In genomic region chr13:46751811-46752635, GRCh38 we compare ENCODE assay signal across 8 cellular contexts. TPM values are rescaled to one million over a fixed set of nuclear protein-coding genes. Genes with fewer than 3 reads are reported as not detected.
DNase-seq lines count a peak whose midpoint lies in the region; ATAC-seq and TF ChIP-seq lines count a peak whose summit lies in the region.

No MANE protein-coding gene starts in this region.

- peak; percentile 57 for ATAC-seq in Right ventricle myocardium inferior
- ATAC-seq in HG03135 (IDR thresholded peaks at IDR 0.05; ENCODE audit: unreplicated experiment), result peak; percentile 82

- H3K27me3 ChIP-seq in right atrium auricular region, result no peaks in the 10 kb centered on the region

- no peak overlapping the region for H3K4me3 ChIP-seq in right atrium auricular region

- H3K36me3 Mint-ChIP-seq in T-helper 2 cell treated with Interferon-gamma antibody and Interleukin-4, amounts not matched to agents 5 μg/mL and 100 μg/mL, for 36 hours (ENCODE audit: low read depth), result peaks cover 48% of the 10 kb centered on the region

- H3K36me3 ChIP-seq in right atrium auricular region, result peaks cover 20% of the 10 kb centered on the region

- H3K4me3 Mint-ChIP-seq in T-helper 2 cell treated with Interferon-gamma antibody and Interleukin-4, amounts not matched to agents 5 μg/mL and 100 μg/mL, for 36 hours, result peak overlapping the region; percentile 68

- peak overlapping the region; percentile 72 for H3K27ac Mint-ChIP-seq in T-helper 2 cell treated with Interferon-gamma antibody and Interleukin-4, amounts not matched to agents 5 μg/mL and 100 μg/mL, for 36 hours

- no peak for TF ChIP-seq CTCF in right atrium auricular region (IDR thresholded peaks at IDR 0.05)

- H3K27ac ChIP-seq in right atrium auricular region, result no peak overlapping the region

- H3K9me3 Mint-ChIP-seq in T-helper 2 cell treated with Interferon-gamma antibody and Interleukin-4, amounts not matched to agents 5 μg/mL and 100 μg/mL, for 36 hours, result no peaks in the 10 kb centered on the region

- H3K9me3 ChIP-seq in right atrium auricular region, result no peaks in the 10 kb centered on the region

- peaks cover 31% of the 10 kb centered on the region for H3K4me1 Mint-ChIP-seq in T-helper 2 cell treated with Interferon-gamma antibody and Interleukin-4, amounts not matched to agents 5 μg/mL and 100 μg/mL, for 36 hours (ENCODE audit: low read depth)

- no peak for DNase-seq in Right ventricle myocardium inferior (ENCODE audit: missing footprints)
- no peak for DNase-seq in right atrium auricular region (ENCODE audit: low spot score)
- peak; percentile 71 for DNase-seq in T-helper 2 cell treated with Interferon-gamma antibody and Interleukin-4, amounts not matched to agents 5 μg/mL and 100 μg/mL, for 36 hours (ENCODE audit: low spot score)
- DNase-seq in cerebellar cortex (ENCODE audit: low spot score), result peak; percentile 68
- DNase-seq in stimulated activated CD4-positive, alpha-beta T cell treated with anti-CD3 and anti-CD28 coated beads, Interleukin-4, amount 100 ng/mL, for 24 hours, result peak; percentile 59
- DNase-seq in NCI-H774 (lab: John Stamatoyannopoulos, UW), result no peak
- DNase-seq in NCI-H1092 treated with DMSO at 0.1 percent for 48 hours (lab: John Stamatoyannopoulos, UW), result no peak

- no peaks in the 10 kb centered on the region for H3K27me3 Mint-ChIP-seq in T-helper 2 cell treated with Interferon-gamma antibody and Interleukin-4, amounts not matched to agents 5 μg/mL and 100 μg/mL, for 36 hours (ENCODE audit: low read depth)

- intact Hi-C loops in Right ventricle myocardium inferior (cut with DNase I), result no loop called here

- H3K4me1 ChIP-seq in right atrium auricular region, result peaks cover 0 to under 1% of the 10 kb centered on the region in 2 donors

RNA-seq across cellular contexts. Expression of gene ESD, which starts 44.9 kb away (rescaled TPM):
- total RNA-seq in Right ventricle myocardium inferior, result 106 TPM
- 100 to 1,000 TPM in 1 of 2 donors, 10 to 100 TPM in 1; 76.3 to 113 TPM for total RNA-seq in right atrium auricular region

Comparison
In these comparisons a context has a peak if more than half of its experiments do, and no peak if none do; other contexts are left out.
1. DNase-seq: peak in T-helper 2 cell treated with Interferon-gamma antibody and Interleukin-4, amounts not matched to agents 5 μg/mL and 100 μg/mL, for 36 hours (single experiment), cerebellar cortex (single experiment) and stimulated activated CD4-positive, alpha-beta T cell treated with anti-CD3 and anti-CD28 coated beads, Interleukin-4, amount 100 ng/mL, for 24 hours (single experiment); none in Right ventricle myocardium inferior (single experiment), right atrium auricular region (single experiment), NCI-H774 (single experiment) and NCI-H1092 treated with DMSO at 0.1 percent for 48 hours (single experiment).